19 cellular contexts compared by ENCODE assay signal in genomic region chr17:35213412-35213925, GRCh38. TPM values are rescaled to one million over a fixed set of nuclear protein-coding genes. Genes with fewer than 3 reads are reported as not detected.
A peak's percentile ranks its signal among the peaks of the same experiment; 100 is the strongest.
DNase-seq lines count a peak whose midpoint lies in the region; ATAC-seq and TF ChIP-seq lines count a peak whose summit lies in the region.
"Had no signal": no experiment of that assay in that cellular context is flagged by ENCODE, and none has a peak within 500 bp of the region (broad histone marks: within the 10 kb centered on the region; RNA-seq: fewer than 3 reads in every experiment).

No MANE protein-coding gene starts in this region.

- no peak overlapping the region for H3K4me3 ChIP-seq in Peyer's patch
- H3K4me3 ChIP-seq: SK-N-MC, uterus had no signal

- peak overlapping the region; percentile 23 to 57 (median 52) for H3K27ac ChIP-seq in Peyer's patch
- H3K27ac ChIP-seq: SK-N-MC had no signal

- H3K27me3 Mint-ChIP-seq in activated T-cell treated with anti-CD3 and anti-CD28 coated beads, Interleukin-2, amount 50 U/mL, for 72 hours (ENCODE audit: low read depth): peaks cover 5% of the 10 kb centered on the region

- no peak for TF ChIP-seq CTCF in Peyer's patch (IDR thresholded peaks at IDR 0.05)

- H3K4me1 Mint-ChIP-seq in activated T-cell treated with anti-CD3 and anti-CD28 coated beads, Interleukin-2, amount 50 U/mL, for 72 hours (ENCODE audit: low read depth): peaks cover 77% of the 10 kb centered on the region
- H3K4me1 Mint-ChIP-seq in stimulated activated effector memory CD8-positive, alpha-beta T cell treated with anti-CD3 and anti-CD28 coated beads, Interleukin-12 subunit alpha, Interleukin-12 subunit beta, amount 100 ng/mL, for 72 hours: peaks cover 61% of the 10 kb centered on the region
- H3K4me1 Mint-ChIP-seq: endodermal cell had no signal

- H3K4me3 Mint-ChIP-seq in activated T-cell treated with anti-CD3 and anti-CD28 coated beads, Interleukin-2, amount 50 U/mL, for 72 hours: peak overlapping the region; percentile 82 to 89
- H3K4me3 Mint-ChIP-seq in stimulated activated effector memory CD8-positive, alpha-beta T cell treated with anti-CD3 and anti-CD28 coated beads, Interleukin-12 subunit alpha, Interleukin-12 subunit beta, amount 100 ng/mL, for 72 hours: peak overlapping the region; percentile 72
- H3K4me3 Mint-ChIP-seq: endodermal cell had no signal

- CTCF ChIA-PET in HEK293T (lab: Yijun Ruan, JAX): no interaction called here

- no peak for TF ChIP-seq POLR2A in Peyer's patch (IDR thresholded peaks at IDR 0.05)

- peaks cover 0 to 3% of the 10 kb centered on the region in 2 donors for H3K9me3 Mint-ChIP-seq in activated T-cell treated with anti-CD3 and anti-CD28 coated beads, Interleukin-2, amount 50 U/mL, for 72 hours
- H3K9me3 Mint-ChIP-seq in stimulated activated effector memory CD8-positive, alpha-beta T cell treated with anti-CD3 and anti-CD28 coated beads, Interleukin-12 subunit alpha, Interleukin-12 subunit beta, amount 100 ng/mL, for 72 hours: no peaks in the 10 kb centered on the region
- H3K9me3 Mint-ChIP-seq: endodermal cell had no signal

- H3K36me3 Mint-ChIP-seq in activated T-cell treated with anti-CD3 and anti-CD28 coated beads, Interleukin-2, amount 50 U/mL, for 72 hours (ENCODE audit: insufficient read depth in 2 of 2): peaks cover 1 to 5% of the 10 kb centered on the region in 2 donors
- no peaks in the 10 kb centered on the region for H3K36me3 Mint-ChIP-seq in stimulated activated effector memory CD8-positive, alpha-beta T cell treated with anti-CD3 and anti-CD28 coated beads, Interleukin-12 subunit alpha, Interleukin-12 subunit beta, amount 100 ng/mL, for 72 hours

- no peaks in the 10 kb centered on the region for H3K27me3 ChIP-seq in Peyer's patch
- H3K27me3 ChIP-seq: uterus had no signal

- no peaks in the 10 kb centered on the region for H3K36me3 ChIP-seq in Peyer's patch
- H3K36me3 ChIP-seq: uterus had no signal

- POLR2A ChIA-PET in HEK293T (lab: Yijun Ruan, JAX): no interaction called here

- H3K27ac Mint-ChIP-seq in activated T-cell treated with anti-CD3 and anti-CD28 coated beads, Interleukin-2, amount 50 U/mL, for 72 hours: peak overlapping the region; percentile 84
- peak overlapping the region; percentile 91 for H3K27ac Mint-ChIP-seq in stimulated activated effector memory CD8-positive, alpha-beta T cell treated with anti-CD3 and anti-CD28 coated beads, Interleukin-12 subunit alpha, Interleukin-12 subunit beta, amount 100 ng/mL, for 72 hours
- H3K27ac Mint-ChIP-seq: endodermal cell had no signal

- no peak for ATAC-seq in activated T-cell treated with anti-CD3 and anti-CD28 coated beads, Interleukin-2, amount 50 U/mL, for 72 hours (replicated peaks in 1 of 2)
- ATAC-seq in stimulated activated effector memory CD8-positive, alpha-beta T cell treated with anti-CD3 and anti-CD28 coated beads, Interleukin-12 subunit alpha, Interleukin-12 subunit beta, amount 100 ng/mL, for 72 hours: no peak

- no peaks in the 10 kb centered on the region for H3K4me1 ChIP-seq in Peyer's patch
- H3K4me1 ChIP-seq: uterus had no signal

- no peak for DNase-seq in activated T-cell treated with anti-CD3 and anti-CD28 coated beads, Interleukin-2, amount 50 U/mL, for 72 hours
- DNase-seq in activated T-cell treated with anti-CD3 and anti-CD28 coated beads, Interleukin-2, amount 50 U/mL, for 1 hour: no peak
- no peak for DNase-seq in Peyer's patch
- DNase-seq in dermis microvascular lymphatic vessel endothelial cell (ENCODE audit: low read depth in 2 of 2): peak; percentile 17 to 39
- no peak for DNase-seq in stimulated activated effector memory CD8-positive, alpha-beta T cell treated with anti-CD3 and anti-CD28 coated beads, Interleukin-12 subunit alpha, Interleukin-12 subunit beta, amount 100 ng/mL, for 72 hours (ENCODE audit: low spot score in 2 of 2)
- DNase-seq in D341Med (ENCODE audit: low spot score): no peak
- no peak for DNase-seq in HEK293T (ENCODE audit: extremely low spot score)
- DNase-seq in NOMO-1 treated with DMSO at 0.1 percent for 48 hours (lab: John Stamatoyannopoulos, UW; ENCODE audit: unreplicated experiment): no peak
- DNase-seq: caudate nucleus, endodermal cell, IMR-90, left colon, MV-4-11, NCI-H2081 treated with DMSO at 0.1 percent for 48 hours, NCI-H69, uterus had no signal

- no peaks in the 10 kb centered on the region for H3K9me3 ChIP-seq in Peyer's patch
- H3K9me3 ChIP-seq: uterus had no signal

TF ChIP-seq in HEK293T, 16 proteins besides CTCF, POLR2A, EP300 and RAD21:
- TF ChIP-seq ELF4 (IDR thresholded peaks at IDR 0.05) (no peak), L3MBTL2 (conservative IDR thresholded peaks at IDR 0.05) (no peak), CTBP1 (IDR thresholded peaks at IDR 0.05; ENCODE audit: borderline replicate concordance) (no peak), TARDBP (IDR thresholded peaks at IDR 0.05) (no peak), NFRKB (IDR thresholded peaks at IDR 0.05) (no peak), SP1 (IDR thresholded peaks at IDR 0.05) (no peak), BHLHE40 (IDR thresholded peaks at IDR 0.05; ENCODE audit: borderline replicate concordance) (no peak), ZNF384 (IDR thresholded peaks at IDR 0.05) (no peak), FOXA1 (IDR thresholded peaks at IDR 0.05) (no peak), FOXM1 (IDR thresholded peaks at IDR 0.05; ENCODE audit: borderline replicate concordance) (no peak), SUZ12 (IDR thresholded peaks at IDR 0.05) (no peak), FOXK2 (IDR thresholded peaks at IDR 0.05) (no peak), ARNT (IDR thresholded peaks at IDR 0.05) (no peak), PKNOX1 (IDR thresholded peaks at IDR 0.05) (no peak), LEF1 (IDR thresholded peaks at IDR 0.05; ENCODE audit: borderline replicate concordance) (no peak), HDGF (IDR thresholded peaks at IDR 0.05; ENCODE audit: borderline replicate concordance) (no peak)
TF ChIP-seq in HEK293T: peak in this region for 0.

RNA-seq across cellular contexts. Expression of gene SLC35G3, which starts 19.3 kb away (rescaled TPM):
- total RNA-seq in activated T-cell treated with anti-CD3 and anti-CD28 coated beads, Interleukin-2, amount 50 U/mL, for 72 hours: not detected
- total RNA-seq in Peyer's patch: not detected
- total RNA-seq in dermis microvascular lymphatic vessel endothelial cell: not detected in 2 replicates
- total RNA-seq: activated CD8-positive, alpha-beta memory T cell treated with anti-CD3 and anti-CD28 coated beads for 36 hours; endodermal cell; IMR-90; left colon; myocyte; uterus had no signal

RNA-seq across cellular contexts. Expression of gene SLFN5, which starts 29.4 kb away (rescaled TPM):
- 10 to 100 TPM; 53.8 to 70.3 TPM for total RNA-seq in activated T-cell treated with anti-CD3 and anti-CD28 coated beads, Interleukin-2, amount 50 U/mL, for 72 hours
- total RNA-seq in Peyer's patch: 10 to 100 TPM in 2 of 4 donors, 1 to 10 TPM in 2; 6.8 to 35.5 (median 11.4) TPM
- total RNA-seq in dermis microvascular lymphatic vessel endothelial cell: 21.2 and 35.9 TPM in 2 replicates

Comparison
In these comparisons a context has a peak if more than half of its experiments do, and no peak if none do; other contexts are left out.
1. DNase-seq: peak in dermis microvascular lymphatic vessel endothelial cell (2 of 2); none in activated T-cell treated with anti-CD3 and anti-CD28 coated beads, Interleukin-2, amount 50 U/mL, for 72 hours (0 of 2), activated T-cell treated with anti-CD3 and anti-CD28 coated beads, Interleukin-2, amount 50 U/mL, for 1 hour (single experiment), Peyer's patch (0 of 3), stimulated activated effector memory CD8-positive, alpha-beta T cell treated with anti-CD3 and anti-CD28 coated beads, Interleukin-12 subunit alpha, Interleukin-12 subunit beta, amount 100 ng/mL, for 72 hours (0 of 2), D341Med (single experiment), HEK293T (single experiment) and NOMO-1 treated with DMSO at 0.1 percent for 48 hours (single experiment).